9 cellular contexts compared by ENCODE assay signal in the genomic region with DNA sequence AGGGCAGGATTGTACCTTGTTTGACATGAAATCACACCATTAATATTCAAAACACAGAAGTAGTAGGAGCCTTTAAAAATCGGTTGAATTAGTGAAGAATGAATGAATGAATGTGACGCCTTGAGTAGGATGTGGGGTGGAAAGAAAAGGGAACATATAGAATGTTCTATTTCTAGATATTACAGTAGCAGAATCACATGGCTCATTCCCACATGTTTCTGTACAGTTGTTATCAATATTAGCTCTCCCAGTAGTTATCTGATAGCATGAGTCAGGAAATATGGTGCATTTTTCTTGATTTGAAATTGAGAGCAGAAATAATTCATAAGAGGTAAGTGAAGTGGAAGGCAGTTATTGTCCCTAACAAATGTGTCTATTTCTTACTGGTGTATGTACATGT.
"Had no signal": no experiment of that assay in that cellular context is flagged by ENCODE, and none has a peak within 500 bp of the region (broad histone marks: within the 10 kb centered on the region; RNA-seq: fewer than 3 reads in every experiment).

No MANE protein-coding gene starts in this region.

- H3K9ac ChIP-seq: GM23248 had no signal

- H3K4me3 Mint-ChIP-seq: H9 had no signal

- H2AFZ ChIP-seq: GM23248 had no signal

- DNase-seq: GM23248, H9, HCEC 1CT, IMR-90, KG1 had no signal

- H3K27ac ChIP-seq: GM23248 had no signal

- FAIRE-seq: H1, H54, HTR-8/SVneo, K562 had no signal

- H3K4me3 ChIP-seq: GM23248, K562 had no signal

- H3K27ac Mint-ChIP-seq: H9 had no signal

- ATAC-seq: K562 had no signal
